Comparison of ENCODE assay signal across 17 cellular contexts in genomic region chr5:54756301-54756700, GRCh38.
DNase-seq lines count a peak whose midpoint lies in the region; ATAC-seq, FAIRE-seq and TF ChIP-seq lines count a peak whose summit lies in the region.
"Had no signal": no experiment of that assay in that cellular context is flagged by ENCODE, and none has a peak within 500 bp of the region (broad histone marks: within the 10 kb centered on the region; RNA-seq: fewer than 3 reads in every experiment).

No MANE protein-coding gene starts in this region.

- in situ Hi-C loops in IMR-90 (cut with MboI; ENCODE audit: low sequenced_read_pairs): loop anchor here (5.0 kb wide), 1 partner anchor 86 kb away; no protein-coding TSS in a partner anchor

- H3K79me1 ChIP-seq in IMR-90 (ENCODE audit: low read depth in 1 of 2, low read length in 2 of 2) (peaks cover 0 to 47% of the 10 kb centered on the region in 2 experiments; a peak in 2 of 4 replicates), trophoblast cell (ENCODE audit: low read length) (no peaks in the 10 kb centered on the region)

- no peak for DNase-seq in activated CD4-positive, alpha-beta memory T cell treated with anti-CD3 and anti-CD28 coated beads, Interleukin-2, amount 10 ng/mL, durations not matched to agents 7 days and 5 days
- no peak for DNase-seq in activated CD4-positive, alpha-beta memory T cell treated with anti-CD3 and anti-CD28 coated beads for 36 hours
- DNase-seq in IMR-90 (no peak), bronchial epithelial cell (ENCODE audit: low read depth) (peak; percentile 47), trophoblast cell (no peak), type B pancreatic cell (ENCODE audit: extremely low spot score, unreplicated experiment) (no peak)
- no peak for DNase-seq in stimulated activated CD4-positive, alpha-beta T cell treated with anti-CD3 and anti-CD28 coated beads, Interleukin-12 subunit alpha, Interleukin-12 subunit beta, amount 100 ng/mL, for 4 hours
- DNase-seq: activated CD4-positive, alpha-beta T cell treated with anti-CD3 and anti-CD28 coated beads for 48 hours; activated T-cell treated with anti-CD3 and anti-CD28 coated beads, Interleukin-2, amount 50 U/mL, for 1 hour; brain microvascular endothelial cell; NCI-H187; stimulated activated CD4-positive, alpha-beta T cell treated with anti-CD3 and anti-CD28 coated beads, Interleukin-1b, Interleukin-23, amount 100 ng/mL, for 48 hours had no signal

- H3K9me3 Mint-ChIP-seq in activated CD4-positive, alpha-beta memory T cell treated with anti-CD3 and anti-CD28 coated beads, Interleukin-2, amount 10 ng/mL, durations not matched to agents 7 days and 5 days: peaks cover 12% of the 10 kb centered on the region
- no peaks in the 10 kb centered on the region for H3K9me3 Mint-ChIP-seq in activated CD4-positive, alpha-beta memory T cell treated with anti-CD3 and anti-CD28 coated beads for 36 hours
- no peaks in the 10 kb centered on the region for H3K9me3 Mint-ChIP-seq in type B pancreatic cell

- no peaks in the 10 kb centered on the region for H3K9me3 ChIP-seq in IMR-90 (ENCODE audit: control insufficient read depth, insufficient read depth, low read length)
- no peaks in the 10 kb centered on the region for H3K9me3 ChIP-seq in trophoblast cell (ENCODE audit: insufficient read depth, low read depth, low read length)
- no peaks in the 10 kb centered on the region for H3K9me3 ChIP-seq in gastroesophageal sphincter

- no peak for FAIRE-seq in bronchial epithelial cell (lab: Jason Lieb, UNC)
- FAIRE-seq: GM12891 had no signal

- H3K36me3 ChIP-seq in IMR-90 (ENCODE audit: control insufficient read depth, insufficient read depth, low read length) (no peaks in the 10 kb centered on the region), bronchial epithelial cell (ENCODE audit: control insufficient read depth, insufficient read depth, low read length) (no peaks in the 10 kb centered on the region), trophoblast cell (ENCODE audit: control insufficient read depth in 1 of 2, insufficient read depth in 2 of 2, low read length in 2 of 2) (no peaks in the 10 kb centered on the region), gastroesophageal sphincter (no peaks in the 10 kb centered on the region)
- H3K36me3 ChIP-seq: brain microvascular endothelial cell had no signal

- no peak overlapping the region for H2BK12ac ChIP-seq in trophoblast cell (ENCODE audit: low read length)

- TF ChIP-seq RAD21 in IMR-90 (IDR thresholded peaks at IDR 0.05; ENCODE audit: low read length): no peak

- H4K91ac ChIP-seq in IMR-90 (ENCODE audit: insufficient read depth, low read depth, low read length) (peak overlapping the region; percentile 76), trophoblast cell (ENCODE audit: low read depth, low read length) (no peak overlapping the region)

- peak overlapping the region; percentile 72 for H2AK5ac ChIP-seq in IMR-90 (ENCODE audit: low read depth, low read length)
- no peak overlapping the region for H2AK5ac ChIP-seq in trophoblast cell (ENCODE audit: low read length)

- no peaks in the 10 kb centered on the region for H3K27me3 ChIP-seq in IMR-90 (ENCODE audit: control insufficient read depth, insufficient read depth, low read length)
- H3K27me3 ChIP-seq in bronchial epithelial cell (ENCODE audit: control insufficient read depth, insufficient read depth, low read length): no peaks in the 10 kb centered on the region
- H3K27me3 ChIP-seq in trophoblast cell (ENCODE audit: insufficient read depth, low read length): no peaks in the 10 kb centered on the region
- no peaks in the 10 kb centered on the region for H3K27me3 ChIP-seq in gastroesophageal sphincter
- H3K27me3 ChIP-seq: brain microvascular endothelial cell, foreskin keratinocyte had no signal

- peak overlapping the region; percentile 44 for H3K27ac Mint-ChIP-seq in activated CD4-positive, alpha-beta memory T cell treated with anti-CD3 and anti-CD28 coated beads, Interleukin-2, amount 10 ng/mL, durations not matched to agents 7 days and 5 days
- no peak overlapping the region for H3K27ac Mint-ChIP-seq in activated CD4-positive, alpha-beta memory T cell treated with anti-CD3 and anti-CD28 coated beads for 36 hours
- H3K27ac Mint-ChIP-seq in type B pancreatic cell: no peak overlapping the region

- dilution Hi-C loops in IMR-90 (cut with HindIII; ENCODE audit: low sequenced_read_pairs, unreplicated experiment): no loop called here

- no peaks in the 10 kb centered on the region for H3K27me3 Mint-ChIP-seq in activated CD4-positive, alpha-beta memory T cell treated with anti-CD3 and anti-CD28 coated beads, Interleukin-2, amount 10 ng/mL, durations not matched to agents 7 days and 5 days
- H3K27me3 Mint-ChIP-seq in activated CD4-positive, alpha-beta memory T cell treated with anti-CD3 and anti-CD28 coated beads for 36 hours: no peaks in the 10 kb centered on the region
- no peaks in the 10 kb centered on the region for H3K27me3 Mint-ChIP-seq in type B pancreatic cell

- H3K4me2 ChIP-seq in IMR-90 (ENCODE audit: low read depth, low read length) (no peak overlapping the region), trophoblast cell (ENCODE audit: low read length) (no peak overlapping the region)

- H3K4me1 ChIP-seq in IMR-90 (ENCODE audit: control insufficient read depth, insufficient read depth, low read length) (peaks cover 35% of the 10 kb centered on the region), trophoblast cell (ENCODE audit: control insufficient read depth in 1 of 2, insufficient read depth in 2 of 2, low read length in 2 of 2) (no peaks in the 10 kb centered on the region), gastroesophageal sphincter (no peaks in the 10 kb centered on the region)

- peak overlapping the region; percentile 64 to 94; a peak in 3 of 4 replicates for H4K8ac ChIP-seq in IMR-90 (ENCODE audit: low read depth in 2 of 2, low read length in 2 of 2)
- no peak overlapping the region for H4K8ac ChIP-seq in trophoblast cell (ENCODE audit: low read depth, low read length)

- H2BK5ac ChIP-seq in IMR-90 (ENCODE audit: low read depth, low read length, poor library complexity, severe bottlenecking) (peak overlapping the region; percentile 80), trophoblast cell (ENCODE audit: low read depth, low read length, poor library complexity) (no peak overlapping the region)

- H3K23ac ChIP-seq in IMR-90 (ENCODE audit: low read depth, low read length): peak overlapping the region; percentile 78; the same call in 1 of the 2 replicates
- peak overlapping the region; percentile 14 for H3K23ac ChIP-seq in trophoblast cell (ENCODE audit: low read length)

- peaks cover 28% of the 10 kb centered on the region for H3K9me1 ChIP-seq in IMR-90 (ENCODE audit: insufficient read depth, low read length)

- TF ChIP-seq POLR2A in IMR-90 (IDR thresholded peaks at IDR 0.05; ENCODE audit: low read depth, low read length) (no peak), gastroesophageal sphincter (IDR thresholded peaks at IDR 0.05) (no peak)

- no TSS peak for BruUV-seq in IMR-90 (replicated peaks; lab: Mats Ljungman, UMichigan)

- CTCF ChIA-PET in activated CD4-positive, alpha-beta memory T cell treated with anti-CD3 and anti-CD28 coated beads, Interleukin-2, amount 10 ng/mL, durations not matched to agents 7 days and 5 days (lab: Charles Lee): interaction anchor here (0.8 kb wide), 1 partner anchor 239 kb away, joined by 3 read pairs; the partner anchor contains the start of gene SNX18
- CTCF ChIA-PET in activated CD4-positive, alpha-beta memory T cell treated with anti-CD3 and anti-CD28 coated beads for 36 hours (lab: Charles Lee): interaction anchor here (1.1 to 1.6 kb wide), 2 partner anchors 111 to 238 kb away, joined by 3 to 4 read pairs; no protein-coding TSS in a partner anchor
- CTCF ChIA-PET in IMR-90 (lab: Yijun Ruan, JAX): interaction anchor here (1.0 kb wide), 1 partner anchor 239 kb away, joined by 3 read pairs; the partner anchor contains the start of gene SNX18

- WGBS in IMR-90 (ENCODE audit: extremely low coverage in 2 of 2, insufficient read length in 1 of 2), 2 experiments: no CpG with 5 or more reads among the region's 4 CpGs
- no CpG with 5 or more reads among the region's 4 CpGs for WGBS in trophoblast cell (ENCODE audit: extremely low coverage, insufficient coverage, insufficient read length)
- 79 to 100% methylated on average over 1 to 4 of the region's 4 CpGs for WGBS in gastroesophageal sphincter (ENCODE audit: low coverage in 1 of 2), 2 donors

- H3K4me3 ChIP-seq in IMR-90 (ENCODE audit: insufficient read depth, low read depth, low read length) (no peak overlapping the region), bronchial epithelial cell (ENCODE audit: low read depth, low read length) (no peak overlapping the region), trophoblast cell (ENCODE audit: low read depth, low read length) (no peak overlapping the region), gastroesophageal sphincter (no peak overlapping the region)

- POLR2A ChIA-PET in activated CD4-positive, alpha-beta memory T cell treated with anti-CD3 and anti-CD28 coated beads, Interleukin-2, amount 10 ng/mL, durations not matched to agents 7 days and 5 days (lab: Charles Lee): interaction anchor here (1.1 to 2.1 kb wide), 3 partner anchors 9 to 38 kb away, joined by 3 to 8 read pairs (median 5); no protein-coding TSS in a partner anchor
- POLR2A ChIA-PET in activated CD4-positive, alpha-beta memory T cell treated with anti-CD3 and anti-CD28 coated beads for 36 hours (lab: Charles Lee): no interaction called here
- POLR2A ChIA-PET in IMR-90 (lab: Charles Lee; ENCODE audit: unreplicated experiment): no interaction called here

- peak overlapping the region; percentile 86 for H2BK20ac ChIP-seq in IMR-90 (ENCODE audit: low read depth, low read length)

- peaks cover 43% of the 10 kb centered on the region for H3K4me1 Mint-ChIP-seq in activated CD4-positive, alpha-beta memory T cell treated with anti-CD3 and anti-CD28 coated beads, Interleukin-2, amount 10 ng/mL, durations not matched to agents 7 days and 5 days
- peaks cover 30% of the 10 kb centered on the region for H3K4me1 Mint-ChIP-seq in activated CD4-positive, alpha-beta memory T cell treated with anti-CD3 and anti-CD28 coated beads for 36 hours (ENCODE audit: low read depth)
- H3K4me1 Mint-ChIP-seq in type B pancreatic cell (ENCODE audit: unreplicated experiment): peaks cover 4% of the 10 kb centered on the region

- H2AFZ ChIP-seq in IMR-90 (replicated peaks; ENCODE audit: low read length, poor library complexity) (peak overlapping the region; percentile 19), trophoblast cell (ENCODE audit: insufficient read depth, low read length, poor library complexity) (no peak overlapping the region)

- ATAC-seq in IMR-90 (ENCODE audit: low read depth) (no peak), gastroesophageal sphincter (no peak)
- ATAC-seq: Panc1 had no signal

- H3K79me2 ChIP-seq in trophoblast cell (ENCODE audit: control insufficient read depth, insufficient read depth, low read length, poor library complexity): no peaks in the 10 kb centered on the region

- H3K36me3 Mint-ChIP-seq in activated CD4-positive, alpha-beta memory T cell treated with anti-CD3 and anti-CD28 coated beads, Interleukin-2, amount 10 ng/mL, durations not matched to agents 7 days and 5 days (ENCODE audit: low read depth): peaks cover 15% of the 10 kb centered on the region
- H3K36me3 Mint-ChIP-seq in activated CD4-positive, alpha-beta memory T cell treated with anti-CD3 and anti-CD28 coated beads for 36 hours: no peaks in the 10 kb centered on the region
- H3K36me3 Mint-ChIP-seq in type B pancreatic cell: no peaks in the 10 kb centered on the region

- H4K12ac ChIP-seq in trophoblast cell (ENCODE audit: low read depth, low read length): no peak overlapping the region

- H3K56ac ChIP-seq in IMR-90 (ENCODE audit: extremely low read depth, insufficient read depth, low read length): no peak overlapping the region

- peak overlapping the region; percentile 36; the same call in 1 of the 2 replicates for H3K27ac ChIP-seq in IMR-90 (ENCODE audit: insufficient read depth, low read length)
- H3K27ac ChIP-seq in trophoblast cell (ENCODE audit: low read depth, low read length): no peak overlapping the region
- no peak overlapping the region for H3K27ac ChIP-seq in gastroesophageal sphincter
- H3K27ac ChIP-seq: brain microvascular endothelial cell, foreskin keratinocyte, HL-60 had no signal

- peak overlapping the region; percentile 73; the same call in 2 of the 3 replicates for H2BK15ac ChIP-seq in IMR-90 (ENCODE audit: low read depth, low read length)

- H3K14ac ChIP-seq in IMR-90 (replicated peaks; ENCODE audit: low read depth, low read length) (peak overlapping the region; percentile 96), trophoblast cell (ENCODE audit: low read length) (no peak overlapping the region)

- H4K5ac ChIP-seq in IMR-90 (ENCODE audit: low read depth, low read length): peak overlapping the region; percentile 90

- intact Hi-C loops in activated CD4-positive, alpha-beta memory T cell treated with anti-CD3 and anti-CD28 coated beads for 36 hours (cut with micrococcal nuclease): no loop called here
- intact Hi-C loops in IMR-90 (cut with micrococcal nuclease): loop anchor here (5.0 kb wide), 2 partner anchors 46 to 54 kb away; no protein-coding TSS in a partner anchor

- H4K20me1 ChIP-seq in IMR-90 (ENCODE audit: insufficient read depth, low read length): no peaks in the 10 kb centered on the region

- TF ChIP-seq CTCF in IMR-90 (conservative IDR thresholded peaks at IDR 0.05; ENCODE audit: low read depth, low read length): no peak
- TF ChIP-seq CTCF in bronchial epithelial cell (IDR thresholded peaks at IDR 0.05; ENCODE audit: insufficient read depth, low read length, severe bottlenecking): no peak
- no peak for TF ChIP-seq CTCF in gastroesophageal sphincter (IDR thresholded peaks at IDR 0.05)
- no peak for TF ChIP-seq CTCF in type B pancreatic cell (conservative IDR thresholded peaks at IDR 0.05)

- TF ChIP-seq EP300 in gastroesophageal sphincter (IDR thresholded peaks at IDR 0.05): no peak

- no peak overlapping the region for H3K4me3 Mint-ChIP-seq in activated CD4-positive, alpha-beta memory T cell treated with anti-CD3 and anti-CD28 coated beads, Interleukin-2, amount 10 ng/mL, durations not matched to agents 7 days and 5 days
- no peak overlapping the region for H3K4me3 Mint-ChIP-seq in activated CD4-positive, alpha-beta memory T cell treated with anti-CD3 and anti-CD28 coated beads for 36 hours
- H3K4me3 Mint-ChIP-seq in type B pancreatic cell: no peak overlapping the region

- H3K9ac ChIP-seq in IMR-90 (ENCODE audit: low read depth, low read length) (no peak overlapping the region), trophoblast cell (ENCODE audit: low read length) (no peak overlapping the region)

- H3K4ac ChIP-seq in IMR-90 (ENCODE audit: low read depth, low read length) (peak overlapping the region; percentile 98), trophoblast cell (ENCODE audit: low read depth, low read length) (no peak overlapping the region)

- H3K18ac ChIP-seq in IMR-90 (ENCODE audit: low read depth, low read length) (peak overlapping the region; percentile 91), trophoblast cell (ENCODE audit: low read length) (no peak overlapping the region)

- H2BK120ac ChIP-seq in IMR-90 (ENCODE audit: low read depth, low read length) (peak overlapping the region; percentile 99), trophoblast cell (ENCODE audit: insufficient read depth, low read length, poor library complexity) (no peak overlapping the region)

- peak overlapping the region; percentile 56 for H2AK9ac ChIP-seq in IMR-90 (replicated peaks; ENCODE audit: low read depth, low read length, poor library complexity)
